12 cellular contexts compared by ENCODE assay signal in genomic region chr7:133484135-133484534, GRCh38.
A peak's percentile ranks its signal among the peaks of the same experiment; 100 is the strongest.
DNase-seq lines count a peak whose midpoint lies in the region; ATAC-seq and TF ChIP-seq lines count a peak whose summit lies in the region.
"Had no signal": no experiment of that assay in that cellular context is flagged by ENCODE, and none has a peak within 500 bp of the region (broad histone marks: within the 10 kb centered on the region; RNA-seq: fewer than 3 reads in every experiment).

No MANE protein-coding gene starts in this region.

- no peak for TF ChIP-seq CTCF in CD4-positive, alpha-beta T cell (IDR thresholded peaks at IDR 0.05)
- TF ChIP-seq CTCF in HFFc6 (IDR thresholded peaks at IDR 0.05), result no peak

- no peaks in the 10 kb centered on the region for H3K9me3 ChIP-seq in CD4-positive, alpha-beta T cell (ENCODE audit: control insufficient read depth, low read length)
- H3K9me3 ChIP-seq: suprapubic skin had no signal

- H3K4me3 Mint-ChIP-seq in CD4-positive, alpha-beta T cell, result peak overlapping the region; percentile 26
- peak overlapping the region; percentile 34 for H3K4me3 Mint-ChIP-seq in activated T-cell treated with anti-CD3 and anti-CD28 coated beads, Interleukin-2, amount 50 U/mL, for 72 hours
- peak overlapping the region; percentile 30 for H3K4me3 Mint-ChIP-seq in natural killer cell treated with Interleukin-12 subunit alpha and Interleukin-12 subunit beta and Interleukin-15 and Interleukin-18, amount 100 ng/mL, for 72 hours
- no peak overlapping the region for H3K4me3 Mint-ChIP-seq in HFFc6

- CTCF ChIA-PET in CD4-positive, alpha-beta T cell (lab: Charles Lee), result no interaction called here

- no peaks in the 10 kb centered on the region for H3K9me3 Mint-ChIP-seq in CD4-positive, alpha-beta T cell
- no peaks in the 10 kb centered on the region for H3K9me3 Mint-ChIP-seq in activated T-cell treated with anti-CD3 and anti-CD28 coated beads, Interleukin-2, amount 50 U/mL, for 72 hours
- H3K9me3 Mint-ChIP-seq in natural killer cell treated with Interleukin-12 subunit alpha and Interleukin-12 subunit beta and Interleukin-15 and Interleukin-18, amount 100 ng/mL, for 72 hours, result peaks cover 2% of the 10 kb centered on the region
- no peaks in the 10 kb centered on the region for H3K9me3 Mint-ChIP-seq in HFFc6

- H3K27me3 ChIP-seq in CD4-positive, alpha-beta T cell (ENCODE audit: control insufficient read depth, insufficient read depth, low read length), result no peaks in the 10 kb centered on the region
- H3K27me3 ChIP-seq: suprapubic skin had no signal

- in situ Hi-C loops in ACHN (cut with HindIII; ENCODE audit: low pct_ligation_motif_present, low pct_unique_long_range_greater_than_20kb, low sequenced_read_pairs), result no loop called here

- H3K4me1 Mint-ChIP-seq in CD4-positive, alpha-beta T cell (ENCODE audit: low read depth), result peaks cover 52% of the 10 kb centered on the region
- peaks cover 43% of the 10 kb centered on the region for H3K4me1 Mint-ChIP-seq in activated T-cell treated with anti-CD3 and anti-CD28 coated beads, Interleukin-2, amount 50 U/mL, for 72 hours (ENCODE audit: low read depth)
- peaks cover 54 to 61% of the 10 kb centered on the region in 2 donors for H3K4me1 Mint-ChIP-seq in natural killer cell treated with Interleukin-12 subunit alpha and Interleukin-12 subunit beta and Interleukin-15 and Interleukin-18, amount 100 ng/mL, for 72 hours (ENCODE audit: low read depth in 2 of 2)
- H3K4me1 Mint-ChIP-seq in HFFc6 (ENCODE audit: low read depth), result peaks cover 18% of the 10 kb centered on the region

- H3K36me3 Mint-ChIP-seq in CD4-positive, alpha-beta T cell (ENCODE audit: low read depth), result peaks cover 37% of the 10 kb centered on the region
- H3K36me3 Mint-ChIP-seq in activated T-cell treated with anti-CD3 and anti-CD28 coated beads, Interleukin-2, amount 50 U/mL, for 72 hours (ENCODE audit: insufficient read depth in 2 of 2), result peaks cover 2 to 6% of the 10 kb centered on the region in 2 donors
- H3K36me3 Mint-ChIP-seq in natural killer cell treated with Interleukin-12 subunit alpha and Interleukin-12 subunit beta and Interleukin-15 and Interleukin-18, amount 100 ng/mL, for 72 hours, result no peaks in the 10 kb centered on the region
- H3K36me3 Mint-ChIP-seq in HFFc6 (ENCODE audit: low read depth), result peaks cover 12% of the 10 kb centered on the region; the same call in 1 of the 2 replicates

- intact Hi-C loops in CD4-positive, alpha-beta T cell (cut with DNase I, micrococcal nuclease), result no loop called here

- H3K27ac Mint-ChIP-seq in CD4-positive, alpha-beta T cell, result peak overlapping the region; percentile 18
- peak overlapping the region; percentile 85 for H3K27ac Mint-ChIP-seq in activated T-cell treated with anti-CD3 and anti-CD28 coated beads, Interleukin-2, amount 50 U/mL, for 72 hours
- H3K27ac Mint-ChIP-seq in natural killer cell treated with Interleukin-12 subunit alpha and Interleukin-12 subunit beta and Interleukin-15 and Interleukin-18, amount 100 ng/mL, for 72 hours, result peak overlapping the region; percentile 28 to 65
- H3K27ac Mint-ChIP-seq in HFFc6, result no peak overlapping the region

- POLR2A ChIA-PET in CD4-positive, alpha-beta T cell (lab: Charles Lee), result no interaction called here

- H3K27ac ChIP-seq in CD4-positive, alpha-beta T cell (ENCODE audit: low read depth, low read length), result no peak overlapping the region
- H3K27ac ChIP-seq: suprapubic skin had no signal

- peak in 7 of 10 experiments; percentile 3 to 20 (median 7) for DNase-seq in CD4-positive, alpha-beta T cell
- DNase-seq in NCI-H82 (lab: John Stamatoyannopoulos, UW) (peak; percentile 83), ACHN (no peak), HuH-7 (ENCODE audit: low spot score) (no peak), HFFc6 (no peak)
- peak; percentile 19 to 44 for DNase-seq in activated T-cell treated with anti-CD3 and anti-CD28 coated beads, Interleukin-2, amount 50 U/mL, for 72 hours
- peak; percentile 64 for DNase-seq in natural killer cell treated with Interleukin-12 subunit alpha and Interleukin-12 subunit beta and Interleukin-15 and Interleukin-18, amount 100 ng/mL, for 72 hours (ENCODE audit: low spot score)
- DNase-seq: activated CD4-positive, CD25-positive, alpha-beta regulatory T cell treated with anti-CD3 and anti-CD28 coated beads, Interleukin-2, amount 50 U/mL, for 72 hours; COR-L47; IMR-90 had no signal

- ATAC-seq in CD4-positive, alpha-beta T cell (ENCODE audit: poor library complexity), result peak; percentile 80
- ATAC-seq in activated T-cell treated with anti-CD3 and anti-CD28 coated beads, Interleukin-2, amount 50 U/mL, for 72 hours (replicated peaks in 1 of 2), result peak; percentile 92 to 96
- ATAC-seq in natural killer cell treated with Interleukin-12 subunit alpha and Interleukin-12 subunit beta and Interleukin-15 and Interleukin-18, amount 100 ng/mL, for 72 hours, result peak; percentile 85 to 91
- ATAC-seq in GM18867 (IDR thresholded peaks at IDR 0.05; ENCODE audit: unreplicated experiment), result no peak

- no peaks in the 10 kb centered on the region for H3K27me3 Mint-ChIP-seq in CD4-positive, alpha-beta T cell
- H3K27me3 Mint-ChIP-seq in activated T-cell treated with anti-CD3 and anti-CD28 coated beads, Interleukin-2, amount 50 U/mL, for 72 hours (ENCODE audit: low read depth), result no peaks in the 10 kb centered on the region
- H3K27me3 Mint-ChIP-seq in natural killer cell treated with Interleukin-12 subunit alpha and Interleukin-12 subunit beta and Interleukin-15 and Interleukin-18, amount 100 ng/mL, for 72 hours, result no peaks in the 10 kb centered on the region
- H3K27me3 Mint-ChIP-seq in HFFc6 (ENCODE audit: insufficient read depth), result no peaks in the 10 kb centered on the region; the same call in 1 of the 2 replicates

Comparison
In these comparisons a context has a peak if more than half of its experiments do, and no peak if none do; other contexts are left out.
1. DNase-seq: peak in CD4-positive, alpha-beta T cell (7 of 10), NCI-H82 (single experiment), activated T-cell treated with anti-CD3 and anti-CD28 coated beads, Interleukin-2, amount 50 U/mL, for 72 hours (2 of 2) and natural killer cell treated with Interleukin-12 subunit alpha and Interleukin-12 subunit beta and Interleukin-15 and Interleukin-18, amount 100 ng/mL, for 72 hours (single experiment); none in ACHN (single experiment), HuH-7 (single experiment) and HFFc6 (single experiment).